Comparison of ENCODE assay signal across 11 cellular contexts in the genomic region with DNA sequence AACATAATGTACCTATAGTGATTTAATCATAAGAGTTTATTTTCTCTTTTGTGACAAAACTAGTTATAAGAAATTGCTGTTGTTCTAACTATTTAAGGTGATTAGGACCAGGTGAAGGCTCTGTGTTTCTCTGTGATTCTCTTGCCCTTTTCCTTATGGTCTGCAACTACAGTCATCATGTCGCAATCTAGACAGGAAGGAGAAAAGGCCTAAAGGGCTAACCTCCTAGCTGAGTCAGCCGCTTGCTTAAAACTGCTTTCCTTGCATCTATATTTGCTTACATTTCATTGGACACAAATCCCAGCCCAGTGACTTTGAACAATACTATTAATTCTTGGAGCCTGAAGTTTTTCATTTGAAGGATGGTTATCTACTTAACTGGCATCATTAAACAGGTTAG.
DNase-seq lines count a peak whose midpoint lies in the region; ATAC-seq and TF ChIP-seq lines count a peak whose summit lies in the region.
"Had no signal": no experiment of that assay in that cellular context is flagged by ENCODE, and none has a peak within 500 bp of the region (broad histone marks: within the 10 kb centered on the region; RNA-seq: fewer than 3 reads in every experiment).

No MANE protein-coding gene starts in this region.

- no peak overlapping the region for H3K4me3 ChIP-seq in astrocyte of the cerebellum (ENCODE audit: low read depth, low read length)

- TF ChIP-seq EP300 in Ishikawa (IDR thresholded peaks at IDR 0.05; ENCODE audit: borderline replicate concordance): no peak

- intact Hi-C loops in left colon (cut with DNase I, micrococcal nuclease): no loop called here
- intact Hi-C loops in activated T-helper 1 cell treated with anti-CD3 and anti-CD28 coated beads, Interleukin-12 subunit alpha, Interleukin-12 subunit beta, Interleukin-2, Interleukin-4 antibody, amounts not matched to agents 30 ng/mL and 10 ng/mL and 1 ng/mL, durations not matched to agents 14 hours and 24 hours and 36 hours (cut with micrococcal nuclease): no loop called here

- peaks cover 31% of the 10 kb centered on the region for H3K36me3 Mint-ChIP-seq in activated T-helper 1 cell treated with anti-CD3 and anti-CD28 coated beads, Interleukin-12 subunit alpha, Interleukin-12 subunit beta, Interleukin-2, Interleukin-4 antibody, amounts not matched to agents 30 ng/mL and 10 ng/mL and 1 ng/mL, durations not matched to agents 14 hours and 24 hours and 36 hours (ENCODE audit: low read depth)

- ATAC-seq in left colon (peak; percentile 31), HG03108 (IDR thresholded peaks at IDR 0.05; ENCODE audit: unreplicated experiment) (no peak), HG02759 (IDR thresholded peaks at IDR 0.05; ENCODE audit: unreplicated experiment) (no peak)

- TF ChIP-seq RAD21 in Ishikawa (IDR thresholded peaks at IDR 0.05; ENCODE audit: low read depth): no peak

- H3K4me1 Mint-ChIP-seq in activated T-helper 1 cell treated with anti-CD3 and anti-CD28 coated beads, Interleukin-12 subunit alpha, Interleukin-12 subunit beta, Interleukin-2, Interleukin-4 antibody, amounts not matched to agents 30 ng/mL and 10 ng/mL and 1 ng/mL, durations not matched to agents 14 hours and 24 hours and 36 hours (ENCODE audit: low read depth): peaks cover 21% of the 10 kb centered on the region

- H3K4me3 Mint-ChIP-seq in activated T-helper 1 cell treated with anti-CD3 and anti-CD28 coated beads, Interleukin-12 subunit alpha, Interleukin-12 subunit beta, Interleukin-2, Interleukin-4 antibody, amounts not matched to agents 30 ng/mL and 10 ng/mL and 1 ng/mL, durations not matched to agents 14 hours and 24 hours and 36 hours: no peak overlapping the region
- H3K4me3 Mint-ChIP-seq: CD8-positive, alpha-beta memory T cell had no signal

- in situ Hi-C loops in astrocyte of the cerebellum (cut with HindIII; ENCODE audit: low sequenced_read_pairs): no loop called here

- no peaks in the 10 kb centered on the region for H3K27me3 Mint-ChIP-seq in activated T-helper 1 cell treated with anti-CD3 and anti-CD28 coated beads, Interleukin-12 subunit alpha, Interleukin-12 subunit beta, Interleukin-2, Interleukin-4 antibody, amounts not matched to agents 30 ng/mL and 10 ng/mL and 1 ng/mL, durations not matched to agents 14 hours and 24 hours and 36 hours (ENCODE audit: insufficient read depth)
- H3K27me3 Mint-ChIP-seq: CD8-positive, alpha-beta memory T cell had no signal

- no peak for TF ChIP-seq CTCF in astrocyte of the cerebellum (IDR thresholded peaks at IDR 0.05; ENCODE audit: low read depth, low read length, missing control alignments)

- DNase-seq in AG08395 (ENCODE audit: low spot score): peak; percentile 57
- DNase-seq in astrocyte of the cerebellum (ENCODE audit: low read depth): peak; percentile 28
- DNase-seq in left colon: no peak
- no peak for DNase-seq in activated T-helper 1 cell treated with anti-CD3 and anti-CD28 coated beads, Interleukin-12 subunit alpha, Interleukin-12 subunit beta, Interleukin-2, Interleukin-4 antibody, amounts not matched to agents 30 ng/mL and 10 ng/mL and 1 ng/mL, durations not matched to agents 14 hours and 24 hours and 36 hours (ENCODE audit: low spot score)
- DNase-seq in NCI-H146 treated with DMSO at 0.1 percent for 48 hours (lab: John Stamatoyannopoulos, UW; ENCODE audit: unreplicated experiment): no peak
- DNase-seq: activated T-cell treated with anti-CD3 and anti-CD28 coated beads, Interleukin-2, amount 50 U/mL, for 1 hour; CD8-positive, alpha-beta memory T cell; NCI-H1092 had no signal

- H3K27ac Mint-ChIP-seq in activated T-helper 1 cell treated with anti-CD3 and anti-CD28 coated beads, Interleukin-12 subunit alpha, Interleukin-12 subunit beta, Interleukin-2, Interleukin-4 antibody, amounts not matched to agents 30 ng/mL and 10 ng/mL and 1 ng/mL, durations not matched to agents 14 hours and 24 hours and 36 hours: no peak overlapping the region

- H3K9me3 Mint-ChIP-seq in activated T-helper 1 cell treated with anti-CD3 and anti-CD28 coated beads, Interleukin-12 subunit alpha, Interleukin-12 subunit beta, Interleukin-2, Interleukin-4 antibody, amounts not matched to agents 30 ng/mL and 10 ng/mL and 1 ng/mL, durations not matched to agents 14 hours and 24 hours and 36 hours: no peaks in the 10 kb centered on the region
- H3K9me3 Mint-ChIP-seq: CD8-positive, alpha-beta memory T cell had no signal

TF ChIP-seq in Ishikawa, 13 proteins besides CTCF, POLR2A, EP300 and RAD21:
- TF ChIP-seq TAF1 (IDR thresholded peaks at IDR 0.05; ENCODE audit: low read depth): no peak
- TF ChIP-seq, protein P1, sequence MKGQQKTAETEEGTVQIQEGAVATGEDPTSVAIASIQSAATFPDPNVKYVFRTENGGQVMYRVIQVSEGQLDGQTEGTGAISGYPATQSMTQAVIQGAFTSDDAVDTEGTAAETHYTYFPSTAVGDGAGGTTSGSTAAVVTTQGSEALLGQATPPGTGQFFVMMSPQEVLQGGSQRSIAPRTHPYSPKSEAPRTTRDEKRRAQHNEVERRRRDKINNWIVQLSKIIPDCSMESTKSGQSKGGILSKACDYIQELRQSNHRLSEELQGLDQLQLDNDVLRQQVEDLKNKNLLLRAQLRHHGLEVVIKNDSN (IDR thresholded peaks at IDR 0.05): no peak
- peak; percentile 33; the same call in 1 of the 2 replicates for TF ChIP-seq CEBPB (IDR thresholded peaks at IDR 0.05)
- no peak for TF ChIP-seq MAX (IDR thresholded peaks at IDR 0.05)

Comparison
In these comparisons a context has a peak if more than half of its experiments do, and no peak if none do; other contexts are left out.
1. DNase-seq: peak in AG08395 (single experiment) and astrocyte of the cerebellum (single experiment); none in left colon (0 of 2), activated T-helper 1 cell treated with anti-CD3 and anti-CD28 coated beads, Interleukin-12 subunit alpha, Interleukin-12 subunit beta, Interleukin-2, Interleukin-4 antibody, amounts not matched to agents 30 ng/mL and 10 ng/mL and 1 ng/mL, durations not matched to agents 14 hours and 24 hours and 36 hours (single experiment) and NCI-H146 treated with DMSO at 0.1 percent for 48 hours (single experiment).